In the genomic region with DNA sequence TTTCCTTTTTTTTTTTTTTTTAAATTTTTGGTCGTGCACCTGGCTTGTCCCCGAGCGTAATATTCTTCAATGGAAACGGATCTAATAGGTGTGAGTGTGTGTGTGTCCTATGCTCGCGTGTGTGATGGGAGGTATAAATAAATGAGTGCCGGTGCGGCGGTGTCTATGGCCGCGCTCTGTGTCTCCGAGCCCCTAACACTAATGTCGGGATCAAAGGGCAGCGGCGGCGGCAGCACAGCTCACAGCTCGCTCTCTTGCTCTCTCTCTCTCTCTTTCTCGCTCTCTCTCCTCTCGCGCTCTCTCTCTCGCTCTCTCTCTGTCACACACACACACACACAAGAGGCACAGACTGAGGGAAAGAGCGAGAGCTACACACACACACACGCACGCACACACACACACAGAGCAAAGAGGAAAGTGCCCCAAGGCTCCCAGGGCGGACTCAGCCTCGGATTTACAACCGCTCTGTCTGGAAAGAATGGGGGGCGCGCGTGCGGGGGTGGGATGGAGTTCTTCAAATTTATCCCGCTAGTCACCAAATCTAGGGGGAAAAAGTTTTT, we compare ENCODE assay signal across 8 cellular contexts. TPM values are rescaled to one million over a fixed set of nuclear protein-coding genes. Genes with fewer than 3 reads are reported as not detected.
DNase-seq lines count a peak whose midpoint lies in the region; ATAC-seq and TF ChIP-seq lines count a peak whose summit lies in the region.

A gene with protein sequence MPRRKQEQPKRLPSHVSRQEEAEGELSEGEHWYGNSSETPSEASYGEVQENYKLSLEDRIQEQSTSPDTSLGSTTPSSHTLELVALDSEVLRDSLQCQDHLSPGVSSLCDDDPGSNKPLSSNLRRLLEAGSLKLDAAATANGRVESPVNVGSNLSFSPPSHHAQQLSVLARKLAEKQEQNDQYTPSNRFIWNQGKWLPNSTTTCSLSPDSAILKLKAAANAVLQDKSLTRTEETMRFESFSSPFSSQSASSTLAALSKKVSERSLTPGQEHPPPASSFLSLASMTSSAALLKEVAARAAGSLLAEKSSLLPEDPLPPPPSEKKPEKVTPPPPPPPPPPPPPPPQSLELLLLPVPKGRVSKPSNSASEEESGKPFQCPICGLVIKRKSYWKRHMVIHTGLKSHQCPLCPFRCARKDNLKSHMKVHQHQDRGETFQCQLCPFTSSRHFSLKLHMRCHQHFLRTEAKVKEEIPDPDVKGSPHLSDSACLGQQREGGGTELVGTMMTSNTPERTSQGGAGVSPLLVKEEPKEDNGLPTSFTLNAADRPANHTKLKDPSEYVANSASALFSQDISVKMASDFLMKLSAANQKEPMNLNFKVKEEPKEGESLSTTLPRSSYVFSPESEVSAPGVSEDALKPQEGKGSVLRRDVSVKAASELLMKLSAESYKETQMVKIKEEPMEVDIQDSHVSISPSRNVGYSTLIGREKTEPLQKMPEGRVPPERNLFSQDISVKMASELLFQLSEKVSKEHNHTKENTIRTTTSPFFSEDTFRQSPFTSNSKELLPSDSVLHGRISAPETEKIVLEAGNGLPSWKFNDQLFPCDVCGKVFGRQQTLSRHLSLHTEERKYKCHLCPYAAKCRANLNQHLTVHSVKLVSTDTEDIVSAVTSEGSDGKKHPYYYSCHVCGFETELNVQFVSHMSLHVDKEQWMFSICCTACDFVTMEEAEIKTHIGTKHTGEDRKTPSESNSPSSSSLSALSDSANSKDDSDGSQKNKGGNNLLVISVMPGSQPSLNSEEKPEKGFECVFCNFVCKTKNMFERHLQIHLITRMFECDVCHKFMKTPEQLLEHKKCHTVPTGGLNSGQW (minus strand): TSS at position 206 of the 560 bp plus-strand sequence. CDS start 416 bp downstream, outside the sequence.

- H3K79me2 ChIP-seq in KMS-11 (ENCODE audit: insufficient read depth, low read depth): peaks cover 22% of the 10 kb centered on the region

- TF ChIP-seq CTCF in KMS-11 (conservative IDR thresholded peaks at IDR 0.05; ENCODE audit: low read depth, low read length): no peak
- TF ChIP-seq CTCF in right atrium auricular region (IDR thresholded peaks at IDR 0.05): peak in 1 of 2 donors; percentile 5
- no peak for TF ChIP-seq CTCF in psoas muscle (IDR thresholded peaks at IDR 0.05)
- peak in 1 of 3 experiments; percentile 31 for TF ChIP-seq CTCF in vagina (IDR thresholded peaks at IDR 0.05)

- H3K27ac ChIP-seq in KMS-11 (peak within 1 kb of the TSS; percentile 94), angular gyrus (ENCODE audit: low read depth, low read length) (peak within 1 kb of the TSS; percentile 88), right atrium auricular region (peak within 1 kb of the TSS; percentile 93 to 96), psoas muscle (peak within 1 kb of the TSS; percentile 85), vagina (peak within 1 kb of the TSS; percentile 93)

- H3K4me3 ChIP-seq in KMS-11 (IDR thresholded peaks at IDR 0.05; ENCODE audit: insufficient read depth, low read depth, low read length) (no peak within 1 kb of the TSS), right atrium auricular region (peak within 1 kb of the TSS; percentile 86 to 87), psoas muscle (peak within 1 kb of the TSS; percentile 80), vagina (peak within 1 kb of the TSS; percentile 74 to 82)

- intact Hi-C loops in psoas muscle (cut with DNase I): loop anchor here (5.0 to 10.0 kb wide), 4 partner anchors 54 to 239 kb away; a partner anchor contains a TSS
- intact Hi-C loops in vagina (cut with DNase I): loop anchor here (5.0 to 10.0 kb wide), 2 partner anchors 54 to 206 kb away; no protein-coding TSS in a partner anchor

- DNase-seq in Caki2 (ENCODE audit: low read depth): peak; percentile 86
- peak; percentile 86 for DNase-seq in SW480 (ENCODE audit: low spot score)
- DNase-seq in right atrium auricular region (ENCODE audit: low spot score): no peak
- DNase-seq in psoas muscle: peak; percentile 48 to 83
- no peak for DNase-seq in vagina (ENCODE audit: extremely low spot score in 2 of 2)

- no peaks in the 10 kb centered on the region for H3K9me3 ChIP-seq in right atrium auricular region
- no peaks in the 10 kb centered on the region for H3K9me3 ChIP-seq in psoas muscle
- H3K9me3 ChIP-seq in vagina: no peaks in the 10 kb centered on the region

- 1 to 6% (median 2%) methylated on average over 31 to 32 of the region's 32 CpGs for WGBS in psoas muscle, 3 donors

- TF ChIP-seq POLR2A in vagina (IDR thresholded peaks at IDR 0.05): peak in 1 of 2 donors; percentile 20

- H3K36me3 ChIP-seq in KMS-11 (ENCODE audit: insufficient read depth) (no peaks in the 10 kb centered on the region), right atrium auricular region (no peaks in the 10 kb centered on the region), psoas muscle (ENCODE audit: insufficient read depth in 1 of 2, low read depth in 1 of 2) (no peaks in the 10 kb centered on the region), vagina (no peaks in the 10 kb centered on the region)

- in situ Hi-C loops in Caki2 (cut with HindIII; ENCODE audit: low pct_unique_long_range_greater_than_20kb, low sequenced_read_pairs): no loop called here

- ATAC-seq in GM21360 (IDR thresholded peaks at IDR 0.05; ENCODE audit: unreplicated experiment): peak; percentile 25
- peak; percentile 61 to 69 (median 67) for ATAC-seq in psoas muscle

- peak within 1 kb of the TSS; percentile 60 for H2AFZ ChIP-seq in KMS-11 (ENCODE audit: low read depth)

- H3K4me1 ChIP-seq in KMS-11 (ENCODE audit: low read depth, poor library complexity, severe bottlenecking) (peaks cover 27% of the 10 kb centered on the region), right atrium auricular region (peaks cover 0 to 27% of the 10 kb centered on the region in 2 donors), psoas muscle (peaks cover 21% of the 10 kb centered on the region), vagina (peaks cover 8% of the 10 kb centered on the region)

- H3K9ac ChIP-seq in KMS-11: peak within 1 kb of the TSS; percentile 96

- peak within 1 kb of the TSS; percentile 57 for H3K4me2 ChIP-seq in KMS-11

- no peaks in the 10 kb centered on the region for H4K20me1 ChIP-seq in KMS-11 (ENCODE audit: insufficient read depth)

- H3K27me3 ChIP-seq in KMS-11 (ENCODE audit: insufficient read depth, low read depth): no peaks in the 10 kb centered on the region
- no peaks in the 10 kb centered on the region for H3K27me3 ChIP-seq in right atrium auricular region
- no peaks in the 10 kb centered on the region for H3K27me3 ChIP-seq in psoas muscle (ENCODE audit: insufficient read depth in 3 of 3, low read length in 2 of 3)
- no peaks in the 10 kb centered on the region for H3K27me3 ChIP-seq in vagina

RNA-seq across cellular contexts. Expression of the gene that starts here (rescaled TPM):
- total RNA-seq in Caki2 (2014; rRNA removed; shearing (Covaris generic); ENCODE audit: low replicate concordance): 1.8 and 4.6 TPM in 2 replicates
- total RNA-seq in right atrium auricular region (10 to 100 TPM in 1 of 2 donors, 1 to 10 TPM in 1; 8.5 to 16.9 TPM), psoas muscle (10 to 100 TPM in 3 of 4 donors, 1 to 10 TPM in 1; 7.3 to 15.2 (median 13.3) TPM), vagina (19.2 TPM)
- 1 to 10 TPM; 1.7 to 3.1 (median 2.6) TPM for polyA plus RNA-seq in psoas muscle

Comparison
In these comparisons a context has a peak if more than half of its experiments do, and no peak if none do; other contexts are left out.
1. DNase-seq: peak in Caki2 (single experiment), SW480 (single experiment) and psoas muscle (2 of 2); none in right atrium auricular region (single experiment) and vagina (0 of 2).
2. Peak in every context shown above with its lines, with median percentiles within 50 percentile points of each other: H3K27ac ChIP-seq.